Comparison of ENCODE assay signal across 17 cellular contexts in the genomic region with DNA sequence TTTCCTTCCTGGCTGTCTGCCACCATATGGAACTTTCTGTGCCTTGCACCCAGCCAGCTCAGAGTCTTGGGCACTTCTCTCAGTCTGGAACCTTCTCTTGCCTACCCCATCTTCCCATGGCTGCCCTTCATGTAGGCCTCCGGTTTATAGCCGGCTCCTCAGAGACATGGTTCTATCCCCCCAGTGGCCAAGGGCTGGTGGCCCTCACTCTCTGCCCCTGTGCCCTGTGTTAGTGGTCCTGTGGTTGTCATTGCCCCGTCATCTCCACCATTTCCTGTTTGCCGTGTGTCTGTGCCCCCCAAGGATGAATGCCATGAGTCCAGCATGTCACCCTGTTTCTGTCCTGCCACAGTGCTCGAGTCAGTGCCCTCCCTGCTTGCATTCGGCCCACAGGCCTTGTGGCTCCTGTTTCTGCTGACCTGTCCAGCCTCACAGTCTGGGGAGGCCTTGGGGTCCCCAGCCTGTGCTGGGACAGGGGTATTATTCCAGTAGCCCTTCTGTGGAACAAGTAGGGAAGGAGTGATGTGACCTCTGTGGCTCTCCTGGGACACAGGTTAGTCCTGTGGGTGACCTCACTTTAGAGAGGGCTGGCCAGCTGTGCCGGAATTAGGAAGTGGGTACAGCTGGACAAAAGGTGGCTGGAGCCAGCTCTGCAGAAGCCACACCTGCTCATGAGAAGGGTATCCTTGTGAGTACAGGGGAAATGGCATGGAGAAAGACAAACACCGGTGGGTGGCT. TPM values are rescaled to one million over a fixed set of nuclear protein-coding genes. Genes with fewer than 3 reads are reported as not detected.
A peak's percentile ranks its signal among the peaks of the same experiment; 100 is the strongest.
DNase-seq lines count a peak whose midpoint lies in the region; ATAC-seq, FAIRE-seq and TF ChIP-seq lines count a peak whose summit lies in the region.
"Had no signal": no experiment of that assay in that cellular context is flagged by ENCODE, and none has a peak within 500 bp of the region (broad histone marks: within the 10 kb centered on the region; RNA-seq: fewer than 3 reads in every experiment).

No MANE protein-coding gene starts in this region.

- H3K27ac ChIP-seq in H1 (ENCODE audit: low read depth, low read length) (no peak overlapping the region), mesendoderm (ENCODE audit: low read depth, low read length) (no peak overlapping the region), suprapubic skin (peak overlapping the region; percentile 43), ascending aorta (no peak overlapping the region)

- H2BK120ac ChIP-seq in H1 (replicated peaks; ENCODE audit: low read depth, low read length) (no peak overlapping the region), mesendoderm (ENCODE audit: low read depth, low read length) (no peak overlapping the region)

- no peaks in the 10 kb centered on the region for H3K9me3 Mint-ChIP-seq in stimulated activated naive CD8-positive, alpha-beta T cell treated with anti-CD3 and anti-CD28 coated beads, Interleukin-15, amount 100 ng/mL, for 72 hours

- H3K4me2 ChIP-seq in Loucy (ENCODE audit: low read depth, low read length, poor library complexity, severe bottlenecking): peak overlapping the region; percentile 34
- H3K4me2 ChIP-seq in H1 (ENCODE audit: insufficient read depth in 1 of 2, low read depth in 2 of 2, low read length in 2 of 2): peak overlapping the region in 1 of 2 experiments; percentile 4; a peak in 1 of 4 replicates
- H3K4me2 ChIP-seq in mesendoderm (ENCODE audit: low read length): no peak overlapping the region
- H3K4me2 ChIP-seq: SK-N-SH had no signal

- no peak for TF ChIP-seq EP300 in H1 (IDR thresholded peaks at IDR 0.05; ENCODE audit: borderline replicate concordance in 1 of 2, low read depth in 2 of 2, low read length in 2 of 2)
- TF ChIP-seq EP300 in suprapubic skin (IDR thresholded peaks at IDR 0.05): no peak

- H3K4me3 ChIP-seq in Loucy (ENCODE audit: low read length, poor library complexity, severe bottlenecking) (peak overlapping the region; percentile 14), H1 (ENCODE audit: extremely low read depth in 1 of 4, insufficient read depth in 2 of 4, low read depth in 3 of 4, low read length in 4 of 4) (no peak overlapping the region), mesendoderm (ENCODE audit: low read length) (no peak overlapping the region), suprapubic skin (no peak overlapping the region), ascending aorta (no peak overlapping the region)

- H3K4me3 Mint-ChIP-seq in stimulated activated naive CD8-positive, alpha-beta T cell treated with anti-CD3 and anti-CD28 coated beads, Interleukin-15, amount 100 ng/mL, for 72 hours: no peak overlapping the region

- no peak overlapping the region for H3K27ac Mint-ChIP-seq in stimulated activated naive CD8-positive, alpha-beta T cell treated with anti-CD3 and anti-CD28 coated beads, Interleukin-15, amount 100 ng/mL, for 72 hours

- H2BK12ac ChIP-seq in H1 (ENCODE audit: low read depth, low read length): no peak overlapping the region

- H2AK5ac ChIP-seq in H1 (ENCODE audit: low read depth, low read length): no peak overlapping the region
- no peak overlapping the region for H2AK5ac ChIP-seq in mesendoderm (ENCODE audit: low read length)

- TF ChIP-seq CTCF in Loucy (conservative IDR thresholded peaks at IDR 0.05; ENCODE audit: low read length): no peak
- no peak for TF ChIP-seq CTCF in H1 (IDR thresholded peaks at IDR 0.05; ENCODE audit: control extremely low read depth in 1 of 3, insufficient read depth in 1 of 3, low read depth in 1 of 3, low read length in 3 of 3)
- TF ChIP-seq CTCF in suprapubic skin (IDR thresholded peaks at IDR 0.05): no peak
- no peak for TF ChIP-seq CTCF in ascending aorta (IDR thresholded peaks at IDR 0.05)

- H2BK5ac ChIP-seq in H1 (ENCODE audit: low read depth, low read length) (0 out of 2 replicates have a peak overlapping the region, but pooled peaks have one; percentile 16), mesendoderm (ENCODE audit: low read length) (no peak overlapping the region)

- H3K9ac ChIP-seq in Loucy (ENCODE audit: low read depth, low read length, poor library complexity, severe bottlenecking) (peak overlapping the region; percentile 12), H1 (replicated peaks in 1 of 4; ENCODE audit: extremely low read depth in 1 of 4, low read depth in 3 of 4, low read length in 3 of 4) (no peak overlapping the region), mesendoderm (ENCODE audit: low read length) (peak overlapping the region; percentile 19)
- H3K9ac ChIP-seq: SK-N-SH had no signal

- H2BK20ac ChIP-seq in H1 (ENCODE audit: low read length): no peak overlapping the region

- no peaks in the 10 kb centered on the region for H3K9me2 ChIP-seq in Loucy (replicated peaks; ENCODE audit: low read depth, low read length)
- H3K9me2 ChIP-seq: SK-N-SH had no signal

- intact Hi-C loops in ascending aorta (cut with DNase I): no loop called here

- no peaks in the 10 kb centered on the region for H3K23me2 ChIP-seq in H1 (ENCODE audit: low read depth, low read length)

- H3K23ac ChIP-seq in H1 (ENCODE audit: insufficient read length) (no peak overlapping the region), mesendoderm (ENCODE audit: low read length) (peak overlapping the region; percentile 80)

- POLR2A ChIA-PET in H1 (lab: Charles Lee; ENCODE audit: partially characterized antibody): interaction anchor here (0.6 kb wide), 1 partner anchor 46 kb away, joined by 4 read pairs; no protein-coding TSS in a partner anchor

- no peaks in the 10 kb centered on the region for H3K27me3 Mint-ChIP-seq in stimulated activated naive CD8-positive, alpha-beta T cell treated with anti-CD3 and anti-CD28 coated beads, Interleukin-15, amount 100 ng/mL, for 72 hours

- H3K4me1 ChIP-seq in Loucy (ENCODE audit: insufficient read depth, low read length, poor library complexity, severe bottlenecking): peaks cover 38% of the 10 kb centered on the region
- peaks cover 0 to 8% (median 3%) of the 10 kb centered on the region in 4 experiments; a peak in 5 of 7 replicates for H3K4me1 ChIP-seq in H1 (replicated peaks in 1 of 4; ENCODE audit: control insufficient read depth in 3 of 4, insufficient read depth in 4 of 4, low read length in 3 of 4)
- no peaks in the 10 kb centered on the region for H3K4me1 ChIP-seq in mesendoderm (ENCODE audit: control insufficient read depth, low read depth, low read length)
- peaks cover 59% of the 10 kb centered on the region for H3K4me1 ChIP-seq in suprapubic skin
- no peaks in the 10 kb centered on the region for H3K4me1 ChIP-seq in ascending aorta

- WGBS in H1 (ENCODE audit: extremely low coverage in 1 of 2, insufficient coverage in 1 of 2, insufficient read length in 1 of 2, insufficient replicate concordance in 2 of 2, low coverage in 1 of 2, low lambda C conversion rate in 2 of 2, missing lambda C conversion rate in 1 of 2), 2 experiments: 90% methylated on average over 7 of the region's 8 CpGs; no CpG with 5 or more reads in 1 of the 2 experiments
- WGBS in mesendoderm (ENCODE audit: extremely low coverage, insufficient coverage, low lambda C conversion rate): no CpG with 5 or more reads among the region's 8 CpGs
- WGBS in suprapubic skin: 70% methylated on average over 8 of the region's 8 CpGs

- H4K5ac ChIP-seq in H1 (ENCODE audit: insufficient read length, low read depth, low read length) (no peak overlapping the region), mesendoderm (ENCODE audit: low read length) (no peak overlapping the region)

- H3K56ac ChIP-seq in H1 (replicated peaks; ENCODE audit: insufficient read length, low read depth, low read length) (no peak overlapping the region), mesendoderm (ENCODE audit: low read length) (peak overlapping the region; percentile 67)

- H3K27me3 ChIP-seq in Loucy (ENCODE audit: insufficient read depth, low read length, poor library complexity, severe bottlenecking) (no peaks in the 10 kb centered on the region), H1 (replicated peaks in 1 of 4; ENCODE audit: control insufficient read depth in 3 of 4, extremely low read depth in 1 of 4, insufficient read depth in 3 of 4, low read length in 3 of 4) (no peaks in the 10 kb centered on the region), mesendoderm (ENCODE audit: insufficient read depth, low read length, poor library complexity) (no peaks in the 10 kb centered on the region), suprapubic skin (no peaks in the 10 kb centered on the region), ascending aorta (no peaks in the 10 kb centered on the region)

- H3K36me3 ChIP-seq in Loucy (ENCODE audit: insufficient read depth, low read length) (no peaks in the 10 kb centered on the region), H1 (ENCODE audit: control insufficient read depth in 2 of 4, insufficient read depth in 4 of 4, low read length in 3 of 4) (no peaks in the 10 kb centered on the region), mesendoderm (ENCODE audit: control insufficient read depth, insufficient read depth, low read length) (no peaks in the 10 kb centered on the region), suprapubic skin (no peaks in the 10 kb centered on the region), ascending aorta (no peaks in the 10 kb centered on the region)

- TF ChIP-seq POLR2A in H1 (IDR thresholded peaks at IDR 0.05; ENCODE audit: control extremely low read depth in 1 of 2, low read depth in 2 of 2, low read length in 2 of 2) (no peak), suprapubic skin (IDR thresholded peaks at IDR 0.05) (no peak)

- 0 out of 2 replicates have a peak, but pooled peaks cover under 1% of the 10 kb centered on the region for H3F3A ChIP-seq in Loucy (ENCODE audit: low read depth)

- H3K79me2 ChIP-seq in Loucy (ENCODE audit: insufficient read depth, low read length) (peaks cover 84% of the 10 kb centered on the region), H1 (ENCODE audit: control insufficient read depth in 1 of 2, insufficient read depth in 2 of 2, low read length in 2 of 2) (peaks cover 0 to 3% of the 10 kb centered on the region in 2 experiments; a peak in 1 of 4 replicates), mesendoderm (ENCODE audit: control insufficient read depth, insufficient read depth, low read length) (no peaks in the 10 kb centered on the region)

- H3K4ac ChIP-seq in H1 (replicated peaks; ENCODE audit: insufficient read length, low read depth, low read length) (peak overlapping the region; percentile 85), mesendoderm (ENCODE audit: low read depth, low read length) (no peak overlapping the region)

- FAIRE-seq in H1 (lab: Jason Lieb, UNC): no peak
- no peak for FAIRE-seq in urothelium cell line (lab: Jason Lieb, UNC)
- FAIRE-seq: small intestine, TTC549 had no signal

- H4K20me1 ChIP-seq in Loucy (ENCODE audit: insufficient read depth, low read length, poor library complexity, severe bottlenecking) (no peaks in the 10 kb centered on the region), H1 (replicated peaks in 1 of 2; ENCODE audit: control insufficient read depth in 1 of 2, insufficient read depth in 2 of 2, low read length in 2 of 2) (peaks cover 0 to 3% of the 10 kb centered on the region in 2 experiments)

- H3K79me1 ChIP-seq in H1 (ENCODE audit: low read depth, low read length) (no peaks in the 10 kb centered on the region; the same call in 1 of the 2 replicates), mesendoderm (ENCODE audit: low read length) (peaks cover 4% of the 10 kb centered on the region)

- H4K8ac ChIP-seq in H1 (ENCODE audit: extremely low read depth, insufficient read depth, low read length): no peak overlapping the region
- no peak overlapping the region for H4K8ac ChIP-seq in mesendoderm (ENCODE audit: low read depth, low read length)

- H2BK15ac ChIP-seq in H1 (ENCODE audit: low read length): no peak overlapping the region
- H2BK15ac ChIP-seq in mesendoderm (replicated peaks; ENCODE audit: low read depth): no peak overlapping the region

- ATAC-seq in HG02642 (IDR thresholded peaks at IDR 0.05; ENCODE audit: poor library complexity, unreplicated experiment): no peak
- no peak for ATAC-seq in stimulated activated naive CD8-positive, alpha-beta T cell treated with anti-CD3 and anti-CD28 coated beads, Interleukin-15, amount 100 ng/mL, for 72 hours

- DNase-seq in H1 (ENCODE audit: low read depth in 1 of 2, low spot score in 2 of 2) (no peak), mesendoderm (no peak), suprapubic skin (ENCODE audit: low spot score in 2 of 2) (peak in 1 of 2 donors; percentile 52), urothelium cell line (ENCODE audit: low spot score) (no peak), ascending aorta (ENCODE audit: low spot score in 2 of 2) (no peak)
- no peak for DNase-seq in stimulated activated naive CD8-positive, alpha-beta T cell treated with anti-CD3 and anti-CD28 coated beads, Interleukin-15, amount 100 ng/mL, for 72 hours
- DNase-seq: activated CD4-positive, alpha-beta T cell treated with anti-CD3 and anti-CD28 coated beads, Interleukin-2, amount 50 U/mL, for 4 hours; activated T-cell treated with anti-CD3 and anti-CD28 coated beads, Interleukin-2, amount 50 U/mL, for 48 hours; central memory CD4-positive, alpha-beta T cell; NCI-H1694 treated with DMSO at 0.1 percent for 48 hours; NCI-H510A; SK-N-SH; small intestine; stimulated activated naive CD4-positive, alpha-beta T cell had no signal

- H2AFZ ChIP-seq in Loucy (ENCODE audit: low read length) (no peak overlapping the region), H1 (ENCODE audit: low read length) (no peak overlapping the region)

- H3K4me1 Mint-ChIP-seq in stimulated activated naive CD8-positive, alpha-beta T cell treated with anti-CD3 and anti-CD28 coated beads, Interleukin-15, amount 100 ng/mL, for 72 hours: peaks cover 12% of the 10 kb centered on the region

- CTCF ChIA-PET in H1 (lab: Charles Lee; ENCODE audit: partially characterized antibody): interaction anchor here (0.9 to 1.6 kb wide), 2 partner anchors 15 to 28 kb away, joined by 3 to 4 read pairs; no protein-coding TSS in a partner anchor

- H3K18ac ChIP-seq in H1 (ENCODE audit: extremely low read depth, low read length) (no peak overlapping the region; the same call in 1 of the 2 replicates), mesendoderm (ENCODE audit: low read length) (no peak overlapping the region)

- H3K9me3 ChIP-seq in Loucy (ENCODE audit: insufficient read depth, low read depth, low read length) (no peaks in the 10 kb centered on the region), H1 (ENCODE audit: insufficient read depth in 2 of 2, low read depth in 1 of 2, low read length in 1 of 2) (no peaks in the 10 kb centered on the region), suprapubic skin (no peaks in the 10 kb centered on the region), ascending aorta (no peaks in the 10 kb centered on the region)
- H3K9me3 ChIP-seq: SK-N-SH had no signal

- H3K14ac ChIP-seq in H1 (ENCODE audit: insufficient read length): no peak overlapping the region

- TF ChIP-seq RAD21 in H1 (IDR thresholded peaks at IDR 0.05 in 1 of 2, conservative IDR thresholded peaks at IDR 0.05 in 1 of 2; ENCODE audit: low read depth in 2 of 2, low read length in 2 of 2): no peak

- H4K91ac ChIP-seq in H1 (replicated peaks; ENCODE audit: insufficient read length, low read length): no peak overlapping the region

RNA-seq across cellular contexts. Expression of a gene that starts 30.7 kb away (rescaled TPM):
- total RNA-seq in H1 (2021; fragmentation: NEBNext Ultra II Directional; extraction: Animal tissue kit (Norgen Biotek cat#: 25700)): 15.6 and 16.0 TPM in 2 replicates
- 20.0 and 21.0 TPM in 2 replicates for polyA plus RNA-seq in H1 (2011; rRNA removed)
- polyA plus RNA-seq in H1 (2011; cell fraction: cytosol; rRNA removed): 18.8 TPM
- polyA plus RNA-seq in H1 (2011; cell fraction: nucleus; rRNA removed): 27.9 TPM
- polyA plus RNA-seq in H1 (2012, experiment 1 of 2): 12.9 to 18.6 TPM (median 15.3 TPM) in 4 replicates
- 18.2 TPM for polyA plus RNA-seq in H1 (2012, experiment 2 of 2)
- polyA plus RNA-seq in H1 (2013, experiment 1 of 2): 12.5 TPM
- 12.9 TPM for polyA plus RNA-seq in H1 (2013, experiment 2 of 2)
- polyA minus RNA-seq in H1 (2011; rRNA and poly(A)+ RNA removed): 15.7 and 16.0 TPM in 2 replicates
- polyA minus RNA-seq in H1 (2011; cell fraction: cytosol; rRNA and poly(A)+ RNA removed): 5.8 TPM
- 14.6 TPM for polyA minus RNA-seq in H1 (2011; cell fraction: nucleus; rRNA and poly(A)+ RNA removed)
- 8.4 TPM for polyA plus RNA-seq in mesendoderm (2013, experiment 1 of 2)
- 8.7 TPM for polyA plus RNA-seq in mesendoderm (2013, experiment 2 of 2)
- 10 to 100 TPM; 23.6 to 30.9 (median 26.9) TPM for total RNA-seq in suprapubic skin
- 61.4 TPM for total RNA-seq in ascending aorta

Comparison
In these comparisons a context has a peak if more than half of its experiments do, and no peak if none do; other contexts are left out.
1. H3K9ac ChIP-seq: peak in Loucy (single experiment) and mesendoderm (single experiment); none in H1 (0 of 4).